Comparison of ENCODE assay signal across 9 cellular contexts in genomic region chr19:22257381-22257780, GRCh38. TPM values are rescaled to one million over a fixed set of nuclear protein-coding genes. Genes with fewer than 3 reads are reported as not detected.
"Had no signal": no experiment of that assay in that cellular context is flagged by ENCODE, and none has a peak within 500 bp of the region (broad histone marks: within the 10 kb centered on the region; RNA-seq: fewer than 3 reads in every experiment).

No MANE protein-coding gene starts in this region.

- H3K4me1 ChIP-seq: HAP-1 had no signal

- H3K36me3 ChIP-seq: HAP-1 had no signal

- FAIRE-seq: HTR-8/SVneo, K562 had no signal

- H3K27ac Mint-ChIP-seq: HFFc6 had no signal

- H3K4me3 Mint-ChIP-seq: HFFc6 had no signal

- H3K9me3 ChIP-seq: HAP-1 had no signal

- H3K4me3 ChIP-seq: HAP-1, K562 had no signal

- DNase-seq: GOT3, H7, HFFc6, IMR-90 had no signal

- ATAC-seq: HCT116, K562 had no signal

RNA-seq across cellular contexts. Expression of gene ZNF729, which starts 28.9 kb away (rescaled TPM):
- total RNA-seq: H7, HFFc6, HT-29, IMR-90, K562 had no signal
- polyA plus RNA-seq: IMR-90, K562 had no signal
